Comparison of ENCODE assay signal across 9 cellular contexts in the genomic region with DNA sequence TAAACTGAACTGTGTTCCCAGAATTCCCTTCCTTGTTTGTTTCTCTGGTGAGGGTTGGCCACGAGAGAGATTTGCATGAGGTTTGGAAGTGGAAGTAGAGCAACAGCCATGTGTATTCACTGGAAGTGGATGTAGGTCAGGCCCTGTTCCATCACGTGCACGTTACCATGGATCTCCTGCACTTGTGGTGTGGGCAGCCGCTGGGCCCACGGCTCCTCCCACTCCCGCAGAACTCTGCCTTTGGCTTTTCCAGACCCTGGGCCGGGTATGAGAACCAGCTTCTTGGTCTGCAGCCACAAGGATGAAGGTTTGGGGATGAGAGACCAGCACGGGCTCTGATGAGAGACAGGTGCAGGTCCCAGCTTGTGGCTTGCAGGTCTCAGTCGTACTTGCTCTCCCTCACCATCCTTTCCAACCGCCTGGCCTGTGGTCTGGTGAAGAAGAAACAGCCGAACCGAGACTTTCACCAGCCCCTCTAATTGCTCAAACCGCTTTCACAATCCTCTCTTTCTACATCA.
DNase-seq lines count a peak whose midpoint lies in the region; ATAC-seq and TF ChIP-seq lines count a peak whose summit lies in the region.
"Had no signal": no experiment of that assay in that cellular context is flagged by ENCODE, and none has a peak within 500 bp of the region (broad histone marks: within the 10 kb centered on the region; RNA-seq: fewer than 3 reads in every experiment).

No MANE protein-coding gene starts in this region.

- DNase-seq in breast epithelium (ENCODE audit: low spot score in 2 of 2), result peak in 1 of 2 donors; percentile 85
- DNase-seq in mammary epithelial cell, result no peak
- DNase-seq in activated naive CD8-positive, alpha-beta T cell treated with anti-CD3 and anti-CD28 coated beads, Interleukin-2, amount 10 ng/mL, durations not matched to agents 7 days and 5 days, result no peak
- peak; percentile 81 for DNase-seq in myocyte (ENCODE audit: low read depth)
- DNase-seq in HCEC 1CT, result no peak
- no peak for DNase-seq in endodermal cell
- no peak for DNase-seq in smooth muscle cell (lab: John Stamatoyannopoulos, UW; ENCODE audit: unreplicated experiment)
- no peak for DNase-seq in middle frontal gyrus (ENCODE audit: extremely low spot score, low spot score)
- DNase-seq: PC-3 had no signal

- no TSS peak for BruUV-seq in mammary epithelial cell (replicated peaks; lab: Mats Ljungman, UMichigan)

- H3K27me3 Mint-ChIP-seq in activated naive CD8-positive, alpha-beta T cell treated with anti-CD3 and anti-CD28 coated beads, Interleukin-2, amount 10 ng/mL, durations not matched to agents 7 days and 5 days, result no peaks in the 10 kb centered on the region
- H3K27me3 Mint-ChIP-seq in endodermal cell (ENCODE audit: insufficient read depth), result peaks cover 28% of the 10 kb centered on the region

- H3K4me3 Mint-ChIP-seq in activated naive CD8-positive, alpha-beta T cell treated with anti-CD3 and anti-CD28 coated beads, Interleukin-2, amount 10 ng/mL, durations not matched to agents 7 days and 5 days, result peak overlapping the region; percentile 32
- H3K4me3 Mint-ChIP-seq in endodermal cell, result no peak overlapping the region

- H3K4me1 ChIP-seq in breast epithelium (peaks cover 0 to 7% of the 10 kb centered on the region in 2 donors), mammary epithelial cell (ENCODE audit: insufficient read depth, low read length) (peaks cover 12% of the 10 kb centered on the region), endodermal cell (ENCODE audit: control insufficient read depth, insufficient read depth, low read length) (no peaks in the 10 kb centered on the region), smooth muscle cell (ENCODE audit: low read depth) (no peaks in the 10 kb centered on the region)

- TF ChIP-seq POLR2A in breast epithelium (IDR thresholded peaks at IDR 0.05), result no peak

- no peak overlapping the region for H3K4me3 ChIP-seq in breast epithelium
- no peak overlapping the region for H3K4me3 ChIP-seq in mammary epithelial cell (replicated peaks in 1 of 3; ENCODE audit: insufficient read depth in 1 of 3, low read depth in 2 of 3, low read length in 3 of 3)
- no peak overlapping the region for H3K4me3 ChIP-seq in endodermal cell (ENCODE audit: low read length)
- H3K4me3 ChIP-seq in smooth muscle cell, result no peak overlapping the region

- in situ Hi-C loops in mammary epithelial cell (cut with MboI; ENCODE audit: low sequenced_read_pairs in 2 of 2), result no loop called here

- WGBS in mammary epithelial cell (ENCODE audit: low coverage, missing lambda C conversion rate), result 72% methylated on average over 11 of the region's 13 CpGs
- WGBS in endodermal cell (ENCODE audit: insufficient coverage in 1 of 2, insufficient read length in 1 of 2), 2 experiments, result 89 to 93% methylated on average over 8 to 13 of the region's 13 CpGs
- 94% methylated on average over 13 of the region's 13 CpGs for WGBS in smooth muscle cell (ENCODE audit: low lambda C conversion rate)

- H3K79me2 ChIP-seq in mammary epithelial cell (ENCODE audit: insufficient read depth, low read length) (no peaks in the 10 kb centered on the region), smooth muscle cell (ENCODE audit: low read depth) (no peaks in the 10 kb centered on the region)

- H3K9me3 ChIP-seq in breast epithelium (no peaks in the 10 kb centered on the region), mammary epithelial cell (replicated peaks; ENCODE audit: insufficient read depth, low read length) (no peaks in the 10 kb centered on the region), endodermal cell (ENCODE audit: control insufficient read depth, low read length) (peaks cover 12% of the 10 kb centered on the region), smooth muscle cell (replicated peaks; ENCODE audit: low read depth) (no peaks in the 10 kb centered on the region)

- TF ChIP-seq CTCF in breast epithelium (IDR thresholded peaks at IDR 0.05) (no peak), mammary epithelial cell (conservative IDR thresholded peaks at IDR 0.05 in 1 of 2, IDR thresholded peaks at IDR 0.05 in 1 of 2; ENCODE audit: extremely low read depth in 1 of 2, insufficient read depth in 1 of 2, low read depth in 1 of 2, low read length in 2 of 2) (no peak), endodermal cell (conservative IDR thresholded peaks at IDR 0.05) (no peak), smooth muscle cell (IDR thresholded peaks at IDR 0.05; ENCODE audit: borderline replicate concordance, insufficient read depth, poor library complexity, severe bottlenecking) (no peak)

- no peak for ATAC-seq in activated naive CD8-positive, alpha-beta T cell treated with anti-CD3 and anti-CD28 coated beads, Interleukin-2, amount 10 ng/mL, durations not matched to agents 7 days and 5 days (ENCODE audit: low read depth)
- ATAC-seq: PC-3 had no signal

- H3F3A ChIP-seq in smooth muscle cell (ENCODE audit: low read depth), result no peaks in the 10 kb centered on the region

- POLR2A ChIA-PET in activated naive CD8-positive, alpha-beta T cell treated with anti-CD3 and anti-CD28 coated beads, Interleukin-2, amount 10 ng/mL, durations not matched to agents 7 days and 5 days (lab: Charles Lee), result interaction anchor here (1.0 kb wide), 1 partner anchor 88 kb away, joined by 3 read pairs; no protein-coding TSS in a partner anchor

- intact Hi-C loops in breast epithelium (cut with DNase I; ENCODE audit: low total_unique reads), result no loop called here
- intact Hi-C loops in mammary epithelial cell (cut with micrococcal nuclease), result no loop called here

- H3K36me3 ChIP-seq in breast epithelium, result no peaks in the 10 kb centered on the region
- no peaks in the 10 kb centered on the region for H3K36me3 ChIP-seq in mammary epithelial cell (ENCODE audit: insufficient read depth, low read length)
- H3K36me3 ChIP-seq in endodermal cell (ENCODE audit: control insufficient read depth, insufficient read depth, low read length), result no peaks in the 10 kb centered on the region
- no peaks in the 10 kb centered on the region for H3K36me3 ChIP-seq in smooth muscle cell (ENCODE audit: low read depth)

- H3K27me3 ChIP-seq in breast epithelium, result no peaks in the 10 kb centered on the region
- H3K27me3 ChIP-seq in mammary epithelial cell (ENCODE audit: insufficient read depth, low read length), result no peaks in the 10 kb centered on the region
- no peaks in the 10 kb centered on the region for H3K27me3 ChIP-seq in endodermal cell (ENCODE audit: control insufficient read depth, insufficient read depth, low read length, poor library complexity, severe bottlenecking)
- H3K27me3 ChIP-seq in smooth muscle cell (ENCODE audit: low read depth), result no peaks in the 10 kb centered on the region

- peaks cover 38% of the 10 kb centered on the region for H3K4me1 Mint-ChIP-seq in activated naive CD8-positive, alpha-beta T cell treated with anti-CD3 and anti-CD28 coated beads, Interleukin-2, amount 10 ng/mL, durations not matched to agents 7 days and 5 days
- H3K4me1 Mint-ChIP-seq in endodermal cell, result peaks cover 11% of the 10 kb centered on the region

- CTCF ChIA-PET in mammary epithelial cell (lab: Charles Lee; ENCODE audit: low non-redundant PET), result no interaction called here

- no peaks in the 10 kb centered on the region for H4K20me1 ChIP-seq in mammary epithelial cell (ENCODE audit: insufficient read depth, low read length)
- no peaks in the 10 kb centered on the region for H4K20me1 ChIP-seq in smooth muscle cell (ENCODE audit: low read depth)

- H3K9me3 Mint-ChIP-seq in activated naive CD8-positive, alpha-beta T cell treated with anti-CD3 and anti-CD28 coated beads, Interleukin-2, amount 10 ng/mL, durations not matched to agents 7 days and 5 days, result peaks cover 1% of the 10 kb centered on the region
- H3K9me3 Mint-ChIP-seq in endodermal cell, result peaks cover 24% of the 10 kb centered on the region

- H3K27ac ChIP-seq in breast epithelium (peak overlapping the region; percentile 84 to 89), mammary epithelial cell (ENCODE audit: insufficient read depth, low read depth, low read length) (no peak overlapping the region), endodermal cell (ENCODE audit: low read depth, low read length) (no peak overlapping the region), smooth muscle cell (ENCODE audit: low read depth) (no peak overlapping the region)

- no peak overlapping the region for H3K9ac ChIP-seq in mammary epithelial cell (ENCODE audit: insufficient read depth, low read length)
- H3K9ac ChIP-seq in endodermal cell (ENCODE audit: extremely low read depth, low read length, poor library complexity, severe bottlenecking), result no peak overlapping the region
- H3K9ac ChIP-seq in smooth muscle cell (ENCODE audit: low read depth), result no peak overlapping the region

- no peak overlapping the region for H3K4me2 ChIP-seq in mammary epithelial cell (ENCODE audit: insufficient read depth, low read depth, low read length)
- H3K4me2 ChIP-seq in smooth muscle cell, result no peak overlapping the region

- H2AFZ ChIP-seq in mammary epithelial cell (ENCODE audit: low read depth, low read length) (no peak overlapping the region), smooth muscle cell (ENCODE audit: low read depth) (no peak overlapping the region)

- H3K36me3 Mint-ChIP-seq in activated naive CD8-positive, alpha-beta T cell treated with anti-CD3 and anti-CD28 coated beads, Interleukin-2, amount 10 ng/mL, durations not matched to agents 7 days and 5 days, result peaks cover 43% of the 10 kb centered on the region
- H3K36me3 Mint-ChIP-seq in endodermal cell (ENCODE audit: low read depth), result peaks cover 51% of the 10 kb centered on the region

- dilution Hi-C loops in mammary epithelial cell (cut with HindIII; ENCODE audit: low sequenced_read_pairs), result no loop called here

- peak overlapping the region; percentile 65 for H3K27ac Mint-ChIP-seq in activated naive CD8-positive, alpha-beta T cell treated with anti-CD3 and anti-CD28 coated beads, Interleukin-2, amount 10 ng/mL, durations not matched to agents 7 days and 5 days
- no peak overlapping the region for H3K27ac Mint-ChIP-seq in endodermal cell

Comparison
In these comparisons a context has a peak if more than half of its experiments do, and no peak if none do; other contexts are left out.
1. H3K27ac ChIP-seq: peak in breast epithelium (2 of 2); none in mammary epithelial cell (single experiment), endodermal cell (single experiment) and smooth muscle cell (single experiment).